ENCODE assay signal across 7 cellular contexts in the genomic region with DNA sequence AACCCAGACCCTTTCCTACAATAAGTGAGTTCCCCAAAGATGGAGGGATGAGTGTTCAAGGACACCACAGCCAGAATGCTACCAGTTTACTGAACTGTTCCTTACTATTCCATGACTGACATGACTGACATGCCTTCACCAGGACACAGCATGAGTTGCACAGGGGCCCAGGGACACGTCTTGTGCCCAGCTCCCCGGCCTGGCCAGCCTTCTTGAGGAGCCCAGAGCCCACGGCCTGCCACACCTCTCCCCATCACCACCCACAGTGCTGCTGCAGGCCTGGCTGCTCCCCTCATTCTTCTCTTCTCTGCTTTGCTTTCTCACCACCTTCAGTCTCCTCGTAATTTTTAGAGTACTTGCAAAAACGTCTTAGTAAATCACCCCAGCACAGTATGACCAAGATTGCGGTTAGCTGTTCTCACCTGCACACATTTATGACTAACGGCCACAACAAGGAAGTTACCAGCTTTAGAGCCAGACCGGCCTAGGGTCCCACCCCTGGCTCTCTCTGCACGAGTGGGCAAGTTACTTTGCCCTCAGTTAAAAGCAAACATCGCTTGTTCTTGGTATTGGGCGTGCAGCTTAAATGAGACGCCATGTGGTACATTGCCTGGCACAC. TPM values are rescaled to one million over a fixed set of nuclear protein-coding genes. Genes with fewer than 3 reads are reported as not detected.
A peak's percentile ranks its signal among the peaks of the same experiment; 100 is the strongest.
DNase-seq lines count a peak whose midpoint lies in the region; ATAC-seq and TF ChIP-seq lines count a peak whose summit lies in the region.

No MANE protein-coding gene starts in this region.

- no peaks in the 10 kb centered on the region for H3K27me3 Mint-ChIP-seq in activated CD8-positive, alpha-beta T cell treated with anti-CD3 and anti-CD28 coated beads for 36 hours
- no peaks in the 10 kb centered on the region for H3K27me3 Mint-ChIP-seq in activated CD4-positive, alpha-beta T cell treated with anti-CD3 and anti-CD28 coated beads, Interleukin-2, amount 10 ng/mL, durations not matched to agents 24 days and 14 days

- CTCF ChIA-PET in activated CD8-positive, alpha-beta T cell treated with anti-CD3 and anti-CD28 coated beads for 36 hours (lab: Charles Lee): no interaction called here

- peaks cover 23% of the 10 kb centered on the region for H3K36me3 Mint-ChIP-seq in activated CD8-positive, alpha-beta T cell treated with anti-CD3 and anti-CD28 coated beads for 36 hours (ENCODE audit: low read depth)
- H3K36me3 Mint-ChIP-seq in activated CD4-positive, alpha-beta T cell treated with anti-CD3 and anti-CD28 coated beads, Interleukin-2, amount 10 ng/mL, durations not matched to agents 24 days and 14 days (ENCODE audit: low read depth): peaks cover 36% of the 10 kb centered on the region

- intact Hi-C loops in activated CD8-positive, alpha-beta T cell treated with anti-CD3 and anti-CD28 coated beads for 36 hours (cut with micrococcal nuclease): no loop called here
- intact Hi-C loops in activated CD4-positive, alpha-beta T cell treated with anti-CD3 and anti-CD28 coated beads, Interleukin-2, amount 10 ng/mL, durations not matched to agents 24 days and 14 days (cut with micrococcal nuclease): no loop called here

- peak overlapping the region; percentile 5 for H3K27ac Mint-ChIP-seq in activated CD8-positive, alpha-beta T cell treated with anti-CD3 and anti-CD28 coated beads for 36 hours
- H3K27ac Mint-ChIP-seq in activated CD4-positive, alpha-beta T cell treated with anti-CD3 and anti-CD28 coated beads, Interleukin-2, amount 10 ng/mL, durations not matched to agents 24 days and 14 days: no peak overlapping the region

- POLR2A ChIA-PET in activated CD8-positive, alpha-beta T cell treated with anti-CD3 and anti-CD28 coated beads for 36 hours (lab: Charles Lee): interaction anchor here (0.6 kb wide), 1 partner anchor 353 kb away, joined by 3 read pairs; no protein-coding TSS in a partner anchor

- no peaks in the 10 kb centered on the region for H3K9me3 Mint-ChIP-seq in activated CD8-positive, alpha-beta T cell treated with anti-CD3 and anti-CD28 coated beads for 36 hours
- H3K9me3 Mint-ChIP-seq in activated CD4-positive, alpha-beta T cell treated with anti-CD3 and anti-CD28 coated beads, Interleukin-2, amount 10 ng/mL, durations not matched to agents 24 days and 14 days: no peaks in the 10 kb centered on the region

- H3K4me1 Mint-ChIP-seq in activated CD8-positive, alpha-beta T cell treated with anti-CD3 and anti-CD28 coated beads for 36 hours (ENCODE audit: low read depth): peaks cover 19% of the 10 kb centered on the region
- peaks cover 18% of the 10 kb centered on the region for H3K4me1 Mint-ChIP-seq in activated CD4-positive, alpha-beta T cell treated with anti-CD3 and anti-CD28 coated beads, Interleukin-2, amount 10 ng/mL, durations not matched to agents 24 days and 14 days

- ATAC-seq in GM19043 (IDR thresholded peaks at IDR 0.05; ENCODE audit: low read depth, unreplicated experiment) (peak; percentile 72), HG02623 (IDR thresholded peaks at IDR 0.05; ENCODE audit: unreplicated experiment) (peak; percentile 67), HG02870 (IDR thresholded peaks at IDR 0.05; ENCODE audit: unreplicated experiment) (no peak)
- ATAC-seq in activated CD8-positive, alpha-beta T cell treated with anti-CD3 and anti-CD28 coated beads for 36 hours: peak; percentile 90

- peak; percentile 47 for DNase-seq in activated CD8-positive, alpha-beta T cell treated with anti-CD3 and anti-CD28 coated beads for 36 hours
- DNase-seq in renal cortical epithelial cell (ENCODE audit: low read depth): peak; percentile 95
- DNase-seq in H4 (ENCODE audit: low spot score): no peak
- no peak for DNase-seq in activated CD4-positive, alpha-beta T cell treated with anti-CD3 and anti-CD28 coated beads, Interleukin-2, amount 10 ng/mL, durations not matched to agents 24 days and 14 days

- H3K4me3 Mint-ChIP-seq in activated CD8-positive, alpha-beta T cell treated with anti-CD3 and anti-CD28 coated beads for 36 hours: no peak overlapping the region
- H3K4me3 Mint-ChIP-seq in activated CD4-positive, alpha-beta T cell treated with anti-CD3 and anti-CD28 coated beads, Interleukin-2, amount 10 ng/mL, durations not matched to agents 24 days and 14 days: no peak overlapping the region

- TF ChIP-seq CTCF in activated CD8-positive, alpha-beta T cell treated with anti-CD3 and anti-CD28 coated beads for 36 hours (IDR thresholded peaks at IDR 0.05): no peak

RNA-seq across cellular contexts. Expression of a gene that starts 18.5 kb away (rescaled TPM):
- total RNA-seq in activated CD8-positive, alpha-beta T cell treated with anti-CD3 and anti-CD28 coated beads for 36 hours: 10 to 100 TPM; 39.5 to 39.8 TPM
- 24.0 and 54.4 TPM in 2 replicates for total RNA-seq in renal cortical epithelial cell
- 15.7 and 16.7 TPM in 2 replicates for total RNA-seq in H4 (2014; rRNA removed; shearing (Covaris generic))
- total RNA-seq in activated CD4-positive, alpha-beta T cell treated with anti-CD3 and anti-CD28 coated beads, Interleukin-2, amount 10 ng/mL, durations not matched to agents 24 days and 14 days: 45.1 and 45.7 TPM in 2 replicates

Comparison
In these comparisons a context has a peak if more than half of its experiments do, and no peak if none do; other contexts are left out.
1. DNase-seq: peak in activated CD8-positive, alpha-beta T cell treated with anti-CD3 and anti-CD28 coated beads for 36 hours (single experiment) and renal cortical epithelial cell (single experiment); none in H4 (single experiment) and activated CD4-positive, alpha-beta T cell treated with anti-CD3 and anti-CD28 coated beads, Interleukin-2, amount 10 ng/mL, durations not matched to agents 24 days and 14 days (single experiment).